8 cellular contexts compared by ENCODE assay signal in genomic region chr3:128617557-128618397, GRCh38. TPM values are rescaled to one million over a fixed set of nuclear protein-coding genes. Genes with fewer than 3 reads are reported as not detected.
A peak's percentile ranks its signal among the peaks of the same experiment; 100 is the strongest.
DNase-seq lines count a peak whose midpoint lies in the region; ATAC-seq and TF ChIP-seq lines count a peak whose summit lies in the region.

No MANE protein-coding gene starts in this region.

- H3K4me1 ChIP-seq in BLaER1 (peaks cover 24% of the 10 kb centered on the region), duodenal mucosa (ENCODE audit: control insufficient read depth in 1 of 2, insufficient read depth in 2 of 2, low read length in 2 of 2) (peaks cover 15 to 23% of the 10 kb centered on the region in 2 donors)

- H3K27me3 ChIP-seq in BLaER1 (no peaks in the 10 kb centered on the region), duodenal mucosa (ENCODE audit: control insufficient read depth in 1 of 2, insufficient read depth in 2 of 2, low read length in 2 of 2) (no peaks in the 10 kb centered on the region)

- peak in 1 of 3 donors; percentile 87 for TF ChIP-seq CTCF in lower leg skin (IDR thresholded peaks at IDR 0.05)

- H3K9ac ChIP-seq in BLaER1 (peak overlapping the region; percentile 96), duodenal mucosa (ENCODE audit: low read depth in 1 of 2, low read length in 2 of 2) (peak overlapping the region; percentile 92 to 94)

- H3K27ac ChIP-seq in BLaER1 (peak overlapping the region; percentile 91), duodenal mucosa (ENCODE audit: low read depth, low read length) (peak overlapping the region; percentile 72)

- H4K20me1 ChIP-seq in BLaER1, result peaks cover 29% of the 10 kb centered on the region; the same call in 1 of the 2 replicates

- H3K9me3 ChIP-seq in BLaER1, result no peaks in the 10 kb centered on the region
- no peaks in the 10 kb centered on the region for H3K9me3 ChIP-seq in duodenal mucosa (ENCODE audit: control insufficient read depth in 1 of 2, low read length in 2 of 2)

- 1% methylated on average over 54 to 61 of the region's 61 CpGs for whole genome bisulfite sequencing in lower leg skin, 2 donors

- DNase-seq in NCI-H526 treated with DMSO at 0.1 percent for 48 hours (lab: John Stamatoyannopoulos, UW) (peak; percentile 97), lower leg skin (ENCODE audit: low spot score in 2 of 2) (peak; percentile 96 to 100)
- DNase-seq in activated CD4-positive, alpha-beta T cell treated with anti-CD3 and anti-CD28 coated beads, Interleukin-2, amount 50 U/mL, for 4 hours, result peak; percentile 97 to 98
- peak; percentile 98 to 99 for DNase-seq in stimulated activated CD4-positive, alpha-beta T cell treated with anti-CD3 and anti-CD28 coated beads, Interleukin-4, amount 100 ng/mL, for 48 hours (ENCODE audit: low read depth in 2 of 2)

- no peak for TF ChIP-seq POLR2A in lower leg skin (IDR thresholded peaks at IDR 0.05)

- intact Hi-C loops in lower leg skin (cut with DNase I; ENCODE audit: low total_unique reads), result no loop called here

- H3K36me3 ChIP-seq in BLaER1 (peaks cover 40% of the 10 kb centered on the region), duodenal mucosa (ENCODE audit: control insufficient read depth in 1 of 2, insufficient read depth in 2 of 2, low read length in 2 of 2) (peaks cover 27 to 41% of the 10 kb centered on the region in 2 donors)

- H3K4me3 ChIP-seq in BLaER1 (peak overlapping the region; percentile 96), duodenal mucosa (ENCODE audit: low read depth in 1 of 2, low read length in 2 of 2) (peak overlapping the region; percentile 92 to 96), lower leg skin (ENCODE audit: low read depth, poor library complexity, severe bottlenecking) (peak overlapping the region; percentile 70)

- peak; percentile 88 for ATAC-seq in GM19324 (IDR thresholded peaks at IDR 0.05; ENCODE audit: low FRiP score, unreplicated experiment)
- ATAC-seq in HG03469 (IDR thresholded peaks at IDR 0.05; ENCODE audit: unreplicated experiment), result peak; percentile 71

- peak overlapping the region; percentile 97 for H3K4me2 ChIP-seq in BLaER1

RNA-seq across cellular contexts. Expression of gene RPN1, which starts 32.8 kb away (rescaled TPM):
- total RNA-seq in lower leg skin, result 100 to 1,000 TPM in 3 of 4 donors, 10 to 100 TPM in 1; 99.9 to 173 (median 141) TPM

Comparison
In these comparisons a context has a peak if more than half of its experiments do, and no peak if none do; other contexts are left out.
1. Peak in every context shown above with its lines: DNase-seq, ATAC-seq, H3K4me3 ChIP-seq and H3K27ac ChIP-seq.